In the genomic region with DNA sequence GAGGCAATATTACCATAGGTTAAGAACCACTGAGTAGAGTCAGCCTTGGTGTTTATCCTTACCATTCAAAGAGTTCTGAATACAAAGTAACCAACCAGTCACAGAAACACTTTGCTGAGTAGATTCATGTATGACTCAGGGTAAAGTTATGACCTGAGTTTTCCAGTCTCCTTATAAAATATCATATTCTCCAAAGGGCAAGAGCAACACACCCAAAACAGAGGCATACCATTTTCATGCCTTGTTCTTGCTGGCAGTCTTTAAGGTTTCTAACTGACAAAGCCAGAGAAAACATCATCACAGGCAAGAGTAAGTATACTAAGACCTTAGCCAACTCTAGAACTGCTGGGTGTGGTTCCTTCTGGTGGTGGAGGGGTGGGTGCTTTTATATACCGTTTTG, we compare ENCODE assay signal across 11 cellular contexts. TPM values are rescaled to one million over a fixed set of nuclear protein-coding genes. Genes with fewer than 3 reads are reported as not detected.
DNase-seq lines count a peak whose midpoint lies in the region; ATAC-seq, FAIRE-seq and TF ChIP-seq lines count a peak whose summit lies in the region.
"Had no signal": no experiment of that assay in that cellular context is flagged by ENCODE, and none has a peak within 500 bp of the region (broad histone marks: within the 10 kb centered on the region; RNA-seq: fewer than 3 reads in every experiment).

No MANE protein-coding gene starts in this region.

- H3K4me1 ChIP-seq in HCT116 (ENCODE audit: control insufficient read depth in 1 of 2, insufficient read depth in 2 of 2, low read length in 2 of 2) = peaks cover 30 to 71% of the 10 kb centered on the region in 2 experiments
- peaks cover 46% of the 10 kb centered on the region for H3K4me1 ChIP-seq in astrocyte (ENCODE audit: insufficient read depth, low read length)
- peaks cover 63% of the 10 kb centered on the region for H3K4me1 ChIP-seq in lower lobe of right lung

- H2AFZ ChIP-seq in HCT116 (ENCODE audit: low read depth, low read length, poor library complexity, severe bottlenecking) = no peak overlapping the region
- no peak overlapping the region for H2AFZ ChIP-seq in astrocyte (ENCODE audit: low read depth, low read length)

- peak; percentile 85 for DNase-seq in AG04449 (ENCODE audit: low read depth, low spot score)
- DNase-seq in HCT116 (ENCODE audit: low read depth, low spot score) = peak; percentile 68
- DNase-seq in astrocyte (ENCODE audit: low read depth) = peak; percentile 95
- no peak for DNase-seq in lower lobe of right lung
- DNase-seq in NCI-H1105 treated with DMSO at 0.1 percent for 48 hours (lab: John Stamatoyannopoulos, UW) = no peak
- no peak for DNase-seq in COLO668 (lab: John Stamatoyannopoulos, UW; ENCODE audit: unreplicated experiment)
- DNase-seq in stimulated activated naive CD4-positive, alpha-beta T cell (lab: John Stamatoyannopoulos, UW) = no peak
- DNase-seq: activated CD8-positive, alpha-beta memory T cell treated with anti-CD3 and anti-CD28 coated beads, Interleukin-2, amount 50 U/mL, for 48 hours; immature natural killer cell; NCI-H524 treated with DMSO at 0.1 percent for 48 hours had no signal

- H3K4me3 Mint-ChIP-seq in astrocyte (ENCODE audit: unreplicated experiment) = peak overlapping the region; percentile 18

- TF ChIP-seq CTCF in AG04449 (IDR thresholded peaks at IDR 0.05; ENCODE audit: insufficient read depth, low read length, missing control alignments) = no peak
- TF ChIP-seq CTCF in HCT116 (IDR thresholded peaks at IDR 0.05 in 2 of 3, conservative IDR thresholded peaks at IDR 0.05 in 1 of 3; ENCODE audit: borderline replicate concordance in 1 of 3, insufficient read depth in 1 of 3, low read depth in 2 of 3, low read length in 2 of 3) = no peak
- no peak for TF ChIP-seq CTCF in astrocyte (IDR thresholded peaks at IDR 0.05; ENCODE audit: insufficient read depth, low read depth, low read length)
- no peak for TF ChIP-seq CTCF in lower lobe of right lung (IDR thresholded peaks at IDR 0.05)

- no peak for TF ChIP-seq POLR2A in HCT116 (IDR thresholded peaks at IDR 0.05; ENCODE audit: borderline replicate concordance, extremely low read depth, insufficient read depth, insufficient read length)

- peak overlapping the region; percentile 42 for H3K9ac ChIP-seq in HCT116 (ENCODE audit: low read length)
- peak overlapping the region; percentile 11 for H3K9ac ChIP-seq in astrocyte (ENCODE audit: low read length)

- no peaks in the 10 kb centered on the region for H3K9me2 ChIP-seq in HCT116 (ENCODE audit: insufficient read depth)

- H3K36me3 ChIP-seq in HCT116 (ENCODE audit: control insufficient read depth in 1 of 2, insufficient read depth in 2 of 2, low read length in 2 of 2) (no peaks in the 10 kb centered on the region), astrocyte (ENCODE audit: insufficient read depth, low read length) (peaks cover 3% of the 10 kb centered on the region), lower lobe of right lung (no peaks in the 10 kb centered on the region)

- intact Hi-C loops in HCT116 (cut with micrococcal nuclease) (no loop called here), lower lobe of right lung (cut with DNase I) (no loop called here)

- no peaks in the 10 kb centered on the region for H3K27me3 ChIP-seq in HCT116 (ENCODE audit: insufficient read depth, low read length)
- no peaks in the 10 kb centered on the region for H3K27me3 ChIP-seq in astrocyte (ENCODE audit: insufficient read depth, low read length)
- no peaks in the 10 kb centered on the region for H3K27me3 ChIP-seq in lower lobe of right lung (ENCODE audit: low read depth)

- H3K9me3 Mint-ChIP-seq in astrocyte (ENCODE audit: unreplicated experiment) = peaks cover 3% of the 10 kb centered on the region
- H3K9me3 Mint-ChIP-seq: immature natural killer cell had no signal

- peak overlapping the region; percentile 63 for H3K27ac ChIP-seq in HCT116 (ENCODE audit: low read depth, low read length)
- peak overlapping the region; percentile 74 for H3K27ac ChIP-seq in astrocyte (ENCODE audit: low read depth, low read length)
- H3K27ac ChIP-seq in lower lobe of right lung = peak overlapping the region; percentile 15

- H3K27me3 Mint-ChIP-seq in astrocyte (ENCODE audit: low read depth, unreplicated experiment) = no peaks in the 10 kb centered on the region

- H4K20me1 ChIP-seq in HCT116 (ENCODE audit: insufficient read depth) = no peaks in the 10 kb centered on the region
- peaks cover 42% of the 10 kb centered on the region for H4K20me1 ChIP-seq in astrocyte (ENCODE audit: insufficient read depth, low read length)

- H3K27ac Mint-ChIP-seq in astrocyte (ENCODE audit: unreplicated experiment) = peak overlapping the region; percentile 48

- ATAC-seq in HCT116 (peak; percentile 31), lower lobe of right lung (no peak), HG03442 (IDR thresholded peaks at IDR 0.05; ENCODE audit: unreplicated experiment) (no peak)

- peaks cover 26% of the 10 kb centered on the region for H3K4me1 Mint-ChIP-seq in astrocyte (ENCODE audit: low read depth, unreplicated experiment)

- BruUV-seq in HCT116 (replicated peaks; lab: Mats Ljungman, UMichigan) = no TSS peak

- RAD21 ChIA-PET in HCT116 (lab: Charles Lee; ENCODE audit: low non-redundant PET in 1 of 2, low total read pairs in 2 of 2, uncharacterized antibody in 2 of 2, unreplicated experiment in 2 of 2) = no interaction called here

- H3K79me2 ChIP-seq in HCT116 (ENCODE audit: insufficient read depth, low read length) (peaks cover 76% of the 10 kb centered on the region), astrocyte (ENCODE audit: insufficient read depth, low read length) (peaks cover 72% of the 10 kb centered on the region)

- H3K9me3 ChIP-seq in HCT116 (ENCODE audit: control insufficient read depth in 1 of 2, insufficient read depth in 1 of 2, low read depth in 1 of 2, low read length in 2 of 2) (no peaks in the 10 kb centered on the region), astrocyte (ENCODE audit: insufficient read depth, low read depth, low read length) (no peaks in the 10 kb centered on the region), lower lobe of right lung (no peaks in the 10 kb centered on the region)

- peak; percentile 73 for FAIRE-seq in astrocyte (lab: Jason Lieb, UNC)

- TF ChIP-seq RAD21 in HCT116 (IDR thresholded peaks at IDR 0.05; ENCODE audit: low read depth) = no peak

- H3K4me2 ChIP-seq in HCT116 (ENCODE audit: low read length) (peak overlapping the region; percentile 86), astrocyte (ENCODE audit: low read length) (peak overlapping the region; percentile 89)

- POLR2A ChIA-PET in AG04449 (lab: Yijun Ruan, JAX) (no interaction called here), HCT116 (lab: Charles Lee) (no interaction called here)

- no peaks in the 10 kb centered on the region for H3K36me3 Mint-ChIP-seq in astrocyte (ENCODE audit: low read depth, unreplicated experiment)
- H3K36me3 Mint-ChIP-seq: immature natural killer cell had no signal

- CTCF ChIA-PET in AG04449 (lab: Yijun Ruan, JAX) = interaction anchor here (1.0 to 4.0 kb wide), 2 partner anchors 26 to 71 kb away, joined by 3 to 29 read pairs; no protein-coding TSS in a partner anchor
- CTCF ChIA-PET in HCT116 (lab: Charles Lee) = no interaction called here

- H3K4me3 ChIP-seq in AG04449 (ENCODE audit: low read depth, low read length) (no peak overlapping the region; the same call in 1 of the 2 replicates), HCT116 (replicated peaks in 1 of 2; ENCODE audit: low read depth in 1 of 2, low read length in 2 of 2) (peak overlapping the region in 1 of 2 experiments; percentile 31; a peak in 2 of 4 replicates), astrocyte (ENCODE audit: insufficient read depth, low read depth, low read length) (no peak overlapping the region), lower lobe of right lung (no peak overlapping the region)

TF ChIP-seq in HCT116, 20 proteins besides CTCF, POLR2A, EP300 and RAD21 (continues in another document):
- TF ChIP-seq ZFX (IDR thresholded peaks at IDR 0.05) = no peak
- no peak for TF ChIP-seq SIN3A (IDR thresholded peaks at IDR 0.05; ENCODE audit: low read depth)
- TF ChIP-seq, protein P1, sequence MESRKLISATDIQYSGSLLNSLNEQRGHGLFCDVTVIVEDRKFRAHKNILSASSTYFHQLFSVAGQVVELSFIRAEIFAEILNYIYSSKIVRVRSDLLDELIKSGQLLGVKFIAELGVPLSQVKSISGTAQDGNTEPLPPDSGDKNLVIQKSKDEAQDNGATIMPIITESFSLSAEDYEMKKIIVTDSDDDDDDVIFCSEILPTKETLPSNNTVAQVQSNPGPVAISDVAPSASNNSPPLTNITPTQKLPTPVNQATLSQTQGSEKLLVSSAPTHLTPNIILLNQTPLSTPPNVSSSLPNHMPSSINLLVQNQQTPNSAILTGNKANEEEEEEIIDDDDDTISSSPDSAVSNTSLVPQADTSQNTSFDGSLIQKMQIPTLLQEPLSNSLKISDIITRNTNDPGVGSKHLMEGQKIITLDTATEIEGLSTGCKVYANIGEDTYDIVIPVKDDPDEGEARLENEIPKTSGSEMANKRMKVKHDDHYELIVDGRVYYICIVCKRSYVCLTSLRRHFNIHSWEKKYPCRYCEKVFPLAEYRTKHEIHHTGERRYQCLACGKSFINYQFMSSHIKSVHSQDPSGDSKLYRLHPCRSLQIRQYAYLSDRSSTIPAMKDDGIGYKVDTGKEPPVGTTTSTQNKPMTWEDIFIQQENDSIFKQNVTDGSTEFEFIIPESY (IDR thresholded peaks at IDR 0.05; ENCODE audit: extremely low read depth, insufficient replicate concordance, low read length) = no peak
- TF ChIP-seq CBX3 (IDR thresholded peaks at IDR 0.05; ENCODE audit: low read depth) = no peak; the same call in 1 of the 2 replicates
- no peak for TF ChIP-seq EZH2 (IDR thresholded peaks at IDR 0.05)
- TF ChIP-seq POLR2AphosphoS5 (IDR thresholded peaks at IDR 0.05; ENCODE audit: low read depth, low read length) = peak; percentile 32; the same call in 1 of the 2 replicates
- peak; percentile 86 for TF ChIP-seq JUND (IDR thresholded peaks at IDR 0.05)
- peak; percentile 62 for TF ChIP-seq SP1 (IDR thresholded peaks at IDR 0.05; ENCODE audit: low read depth)
- no peak for TF ChIP-seq TCF7L2 (IDR thresholded peaks at IDR 0.05; ENCODE audit: borderline replicate concordance, extremely low read depth, insufficient read depth, insufficient read length)
- TF ChIP-seq ZNF274 (IDR thresholded peaks at IDR 0.05; ENCODE audit: low read depth, low read length) = no peak
- TF ChIP-seq EGR1 (IDR thresholded peaks at IDR 0.05; ENCODE audit: low read depth) = no peak
- TF ChIP-seq ELF1 (IDR thresholded peaks at IDR 0.05; ENCODE audit: borderline replicate concordance, low read depth) = no peak
- no peak for TF ChIP-seq SRF (IDR thresholded peaks at IDR 0.05; ENCODE audit: low read depth)

RNA-seq across cellular contexts. Expression of a gene that starts 3.2 kb away (rescaled TPM):
- total RNA-seq in HCT116 (2021; ENCODE audit: unreplicated experiment) (32.3 TPM), astrocyte (45.2 and 47.9 TPM in 2 replicates), lower lobe of right lung (72.8 TPM)
- 9.6 and 11.4 TPM in 2 replicates for polyA plus RNA-seq in HCT116 (2012)

RNA-seq across cellular contexts. Expression of a gene that starts 13.3 kb away (rescaled TPM):
- total RNA-seq in HCT116 (2021; ENCODE audit: unreplicated experiment) (95.0 TPM), astrocyte (99.5 and 106 TPM in 2 replicates), lower lobe of right lung (140 TPM)
- 91.4 and 94.4 TPM in 2 replicates for polyA plus RNA-seq in HCT116 (2012)

RNA-seq across cellular contexts. Expression of a gene that starts 53.8 kb away (rescaled TPM):
- total RNA-seq in HCT116 (2021; ENCODE audit: unreplicated experiment) = 31.1 TPM
- 31.2 and 35.1 TPM in 2 replicates for polyA plus RNA-seq in HCT116 (2012)
- 11.5 and 15.5 TPM in 2 replicates for total RNA-seq in astrocyte
- total RNA-seq in lower lobe of right lung = 81.9 TPM

Comparison
In these comparisons a context has a peak if more than half of its experiments do, and no peak if none do; other contexts are left out.
1. DNase-seq: peak in AG04449 (single experiment), HCT116 (single experiment) and astrocyte (single experiment); none in lower lobe of right lung (single experiment), NCI-H1105 treated with DMSO at 0.1 percent for 48 hours (single experiment), COLO668 (single experiment) and stimulated activated naive CD4-positive, alpha-beta T cell (0 of 6).
2. H3K27ac ChIP-seq: peak in every context shown above with its lines; median percentile 74 in astrocyte; 63 in HCT116; 15 in lower lobe of right lung.